In genomic region chr6:108690326-108691000, GRCh38 we compare ENCODE assay signal across 1 cellular context.
TF ChIP-seq lines count a peak whose summit lies in the region.

No MANE protein-coding gene starts in this region.

TF ChIP-seq in IMR-90, 13 proteins besides CTCF, POLR2A, EP300 and RAD21 (continued from another document):
- TF ChIP-seq ELK1 (IDR thresholded peaks at IDR 0.05; ENCODE audit: borderline replicate concordance, low read depth, low read length): no peak
- no peak for TF ChIP-seq RFX5 (IDR thresholded peaks at IDR 0.05; ENCODE audit: low read depth, low read length)
- TF ChIP-seq SMC3 (IDR thresholded peaks at IDR 0.05; ENCODE audit: low read depth, low read length): no peak
- no peak for TF ChIP-seq NFE2L2 (IDR thresholded peaks at IDR 0.05; ENCODE audit: low read depth, low read length)
